ENCODE assay signal across 1 cellular context in genomic region chr15:63135804-63136203, GRCh38.
A peak's percentile ranks its signal among the peaks of the same experiment; 100 is the strongest.
TF ChIP-seq lines count a peak whose summit lies in the region.

No MANE protein-coding gene starts in this region.

TF ChIP-seq in endothelial cell of umbilical vein, 7 proteins besides CTCF, POLR2A, EP300 and RAD21:
- TF ChIP-seq MYC (IDR thresholded peaks at IDR 0.05; ENCODE audit: low read depth, low read length) (no peak), MAX (IDR thresholded peaks at IDR 0.05; ENCODE audit: insufficient read depth, insufficient read length) (no peak), FOS (IDR thresholded peaks at IDR 0.05; ENCODE audit: borderline replicate concordance, insufficient read depth, low read length) (peak; percentile 84), POLR2AphosphoS5 (IDR thresholded peaks at IDR 0.05; ENCODE audit: insufficient read depth, low read depth, low read length) (peak; percentile 74), JUN (IDR thresholded peaks at IDR 0.05; ENCODE audit: borderline replicate concordance, insufficient read depth, insufficient read length, low read depth) (peak; percentile 95), GATA2 (IDR thresholded peaks at IDR 0.05; ENCODE audit: insufficient read depth, insufficient read length, low read depth, low read length) (peak; percentile 56)
